36 cellular contexts compared by ENCODE assay signal in the genomic region with DNA sequence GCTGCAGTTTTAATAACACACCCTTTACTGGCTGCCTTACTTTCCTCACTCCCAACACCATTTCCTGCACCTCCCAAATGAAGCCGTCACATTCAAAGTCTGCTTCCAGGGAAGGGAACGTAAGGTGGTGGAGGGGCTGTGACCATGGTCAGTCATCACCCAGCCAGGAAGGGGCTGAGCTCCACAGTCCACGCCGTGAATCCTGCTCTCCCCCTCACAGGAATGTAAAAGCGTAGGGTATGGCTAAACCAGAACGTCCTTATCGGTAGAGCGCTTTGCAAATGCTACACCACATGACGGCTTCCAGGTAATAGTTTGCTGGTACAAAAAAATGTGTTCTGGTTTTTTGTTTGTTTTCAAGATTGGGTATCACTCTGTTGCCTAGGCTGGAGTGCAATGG.
"Had no signal": no experiment of that assay in that cellular context is flagged by ENCODE, and none has a peak within 500 bp of the region (broad histone marks: within the 10 kb centered on the region; RNA-seq: fewer than 3 reads in every experiment).

No MANE protein-coding gene starts in this region.

- H3K27me3 ChIP-seq: adrenal gland, body of pancreas, brain microvascular endothelial cell, breast epithelium had no signal

- H3K4me3 ChIP-seq: adrenal gland, body of pancreas, breast epithelium had no signal

- ATAC-seq: activated CD4-positive, alpha-beta T cell treated with anti-CD3 and anti-CD28 coated beads for 36 hours; activated CD4-positive, CD25-positive, alpha-beta regulatory T cell treated with anti-CD3 and anti-CD28 coated beads, Interleukin-2, amount 50 U/mL, for 24 hours; activated CD8-positive, alpha-beta T cell treated with anti-CD3 and anti-CD28 coated beads for 36 hours; activated naive CD4-positive, alpha-beta T cell treated with anti-CD3 and anti-CD28 coated beads, Interleukin-2, amount 50 U/mL, for 72 hours; activated T-cell treated with anti-CD3 and anti-CD28 coated beads, Interleukin-2, amount 50 U/mL, for 4 hours; activated T-cell treated with anti-CD3 and anti-CD28 coated beads, Interleukin-2, amount 50 U/mL, for 72 hours; activated T-helper 17 cell treated with anti-CD3 and anti-CD28 coated beads, Interleukin-2, amount 50 U/mL, for 72 hours; body of pancreas had no signal

- FAIRE-seq: astrocyte, TTC549 had no signal

- H3K9me3 ChIP-seq: adrenal gland, body of pancreas, breast epithelium had no signal

- H3K27ac ChIP-seq: adrenal gland, body of pancreas, brain microvascular endothelial cell, breast epithelium, VCaP had no signal

- H3K4me1 ChIP-seq: body of pancreas, breast epithelium had no signal

- DNase-seq: activated B cell treated with CpG ODN at 0.5 μM for 24 hours; activated CD4-positive, alpha-beta memory T cell treated with anti-CD3 and anti-CD28 coated beads for 36 hours; activated CD4-positive, alpha-beta T cell treated with anti-CD3 and anti-CD28 coated beads for 1 hour; activated CD4-positive, alpha-beta T cell treated with anti-CD3 and anti-CD28 coated beads for 36 hours; activated CD4-positive, alpha-beta T cell treated with anti-CD3 and anti-CD28 coated beads for 48 hours; activated CD4-positive, alpha-beta T cell treated with anti-CD3 and anti-CD28 coated beads, Interleukin-2, amount 50 U/mL, for 1 hour; activated CD4-positive, alpha-beta T cell treated with anti-CD3 and anti-CD28 coated beads, Interleukin-2, amount 50 U/mL, for 4 hours; activated CD8-positive, alpha-beta memory T cell treated with anti-CD3 and anti-CD28 coated beads, Interleukin-2, amount 50 U/mL, for 4 hours; activated CD8-positive, alpha-beta T cell treated with anti-CD3 and anti-CD28 coated beads for 36 hours; activated effector memory CD4-positive, alpha-beta T cell treated with anti-CD3 and anti-CD28 coated beads, Interleukin-2, amount 50 U/mL, for 16 hours; activated gamma-delta T cell treated with Interleukin-2 at 50 U/mL for 16 hours; activated naive CD4-positive, alpha-beta T cell; activated naive CD4-positive, alpha-beta T cell treated with anti-CD3 and anti-CD28 coated beads for 36 hours; activated naive CD4-positive, alpha-beta T cell treated with anti-CD3 and anti-CD28 coated beads, Interleukin-2, amount 50 U/mL, for 16 hours; activated naive CD8-positive, alpha-beta T cell treated with anti-CD3 and anti-CD28 coated beads for 36 hours; activated T-cell treated with anti-CD3 and anti-CD28 coated beads for 4 hours; activated T-cell treated with anti-CD3 and anti-CD28 coated beads, Interleukin-2, amount 50 U/mL, for 1 hour; activated T-cell treated with anti-CD3 and anti-CD28 coated beads, Interleukin-2, amount 50 U/mL, for 4 hours; activated T-cell treated with anti-CD3 and anti-CD28 coated beads, Interleukin-2, amount 50 U/mL, for 72 hours; adrenal gland; amniotic stem cell; aorta; body of pancreas; brain microvascular endothelial cell; cerebellar nuclear complex; SW 1271; T-helper 1 cell; T-helper 2 cell; T-helper 9 cell had no signal
